In the genomic region with DNA sequence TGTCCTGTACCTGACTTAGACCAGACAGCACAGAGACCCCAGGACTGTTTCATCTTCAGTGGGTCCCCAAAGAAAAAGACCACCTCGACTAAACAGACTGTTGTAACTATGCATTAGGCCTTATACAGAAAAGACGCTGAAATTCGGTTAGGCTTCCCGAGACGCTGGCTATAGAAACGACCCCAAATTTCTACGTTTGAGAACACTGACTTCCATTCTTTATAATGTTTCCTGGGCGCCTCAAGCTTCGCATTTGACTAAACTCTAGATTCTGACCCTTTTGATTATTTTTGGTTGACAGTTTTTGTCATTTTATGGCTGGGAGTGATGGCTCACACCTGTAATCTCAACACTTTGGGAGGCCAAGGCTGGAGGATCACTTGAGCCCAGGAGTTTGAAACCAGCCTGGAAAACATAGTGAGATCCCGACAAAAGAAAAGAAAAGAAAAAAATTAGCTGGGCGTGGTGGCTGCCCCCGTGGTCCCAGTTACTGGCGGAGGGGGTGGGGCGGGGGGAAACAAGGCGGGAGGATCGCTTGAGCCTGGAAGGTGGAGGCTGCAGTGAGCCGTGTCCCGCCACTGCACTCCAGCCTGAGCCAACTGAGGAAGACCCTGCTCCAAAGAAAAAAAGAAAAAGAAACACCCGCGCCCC, we compare ENCODE assay signal across 8 cellular contexts. TPM values are rescaled to one million over a fixed set of nuclear protein-coding genes. Genes with fewer than 3 reads are reported as not detected.
DNase-seq lines count a peak whose midpoint lies in the region; ATAC-seq and TF ChIP-seq lines count a peak whose summit lies in the region.

No MANE protein-coding gene starts in this region.

- peaks cover 31% of the 10 kb centered on the region for H3K4me1 Mint-ChIP-seq in MCF 10A (ENCODE audit: insufficient read depth, unreplicated experiment)

- TF ChIP-seq CTCF in MCF 10A (IDR thresholded peaks at IDR 0.05; ENCODE audit: unreplicated experiment) (no peak), uterus (IDR thresholded peaks at IDR 0.05) (no peak)

- no peak overlapping the region for H2BK5ac ChIP-seq in mesenchymal stem cell (ENCODE audit: low read depth, low read length, poor library complexity, severe bottlenecking)

- H3K23ac ChIP-seq in mesenchymal stem cell (ENCODE audit: low read length in 2 of 2): no peak overlapping the region

- 48% methylated on average over 18 of the region's 20 CpGs for WGBS in mesenchymal stem cell

- no peaks in the 10 kb centered on the region for H3K9me3 Mint-ChIP-seq in MCF 10A (ENCODE audit: unreplicated experiment)

- peak overlapping the region; percentile 94 for H3K9ac ChIP-seq in mesenchymal stem cell (ENCODE audit: low read length)

- H3K4me3 ChIP-seq in mesenchymal stem cell (ENCODE audit: insufficient read depth in 1 of 2, low read depth in 1 of 2, low read length in 2 of 2) (peak overlapping the region; percentile 82 to 86), uterus (peak overlapping the region; percentile 58 to 75)

- no peak overlapping the region for H2AFZ ChIP-seq in mesenchymal stem cell (ENCODE audit: low read depth, low read length)

- no peaks in the 10 kb centered on the region for H3K27me3 ChIP-seq in mesenchymal stem cell (ENCODE audit: control insufficient read depth in 1 of 2, insufficient read depth in 1 of 2, low read length in 2 of 2)
- no peaks in the 10 kb centered on the region for H3K27me3 ChIP-seq in uterus

- H3K4me3 Mint-ChIP-seq in MCF 10A (ENCODE audit: unreplicated experiment): peak overlapping the region; percentile 86

- POLR2A ChIA-PET in MCF 10A (lab: Yijun Ruan, JAX): interaction anchor here (0.6 to 1.6 kb wide), 12 partner anchors 9 to 233 kb away, joined by 3 to 12 read pairs (median 3); no protein-coding TSS in a partner anchor

- no peaks in the 10 kb centered on the region for H3K9me3 ChIP-seq in mesenchymal stem cell (ENCODE audit: control insufficient read depth, low read length)
- no peaks in the 10 kb centered on the region for H3K9me3 ChIP-seq in uterus

- no peak for TF ChIP-seq POLR2A in uterus (IDR thresholded peaks at IDR 0.05)

- BruUV-seq in MCF 10A (replicated peaks; lab: Mats Ljungman, UMichigan): TSS peak; percentile 74

- peak overlapping the region; percentile 88 to 95 for H3K18ac ChIP-seq in mesenchymal stem cell (ENCODE audit: low read depth in 1 of 2, low read length in 2 of 2)

- H3K4me1 ChIP-seq in mesenchymal stem cell (ENCODE audit: control insufficient read depth, insufficient read depth, low read depth, low read length) (peaks cover 18% of the 10 kb centered on the region), uterus (peaks cover 0 to 9% of the 10 kb centered on the region in 2 donors)

- no peaks in the 10 kb centered on the region for H3K36me3 Mint-ChIP-seq in MCF 10A (ENCODE audit: insufficient read depth, unreplicated experiment)

- H3K4me2 ChIP-seq in mesenchymal stem cell (ENCODE audit: low read length, poor library complexity, severe bottlenecking): peak overlapping the region; percentile 93

- peak overlapping the region; percentile 97 for H4K8ac ChIP-seq in mesenchymal stem cell (ENCODE audit: low read length)

- H4K91ac ChIP-seq in mesenchymal stem cell (ENCODE audit: low read length): no peak overlapping the region

- intact Hi-C loops in Right ventricle myocardium superior (cut with DNase I) (no loop called here), Right ventricle myocardium inferior (cut with DNase I) (no loop called here), MCF 10A (cut with micrococcal nuclease) (no loop called here), uterus (cut with DNase I; ENCODE audit: low total_unique reads) (no loop called here)

- H2BK12ac ChIP-seq in mesenchymal stem cell (ENCODE audit: low read length in 2 of 2): no peak overlapping the region

- H3K14ac ChIP-seq in mesenchymal stem cell (ENCODE audit: low read length in 2 of 2): peak overlapping the region in 1 of 2 experiments; percentile 73

- CTCF ChIA-PET in MCF 10A (lab: Yijun Ruan, JAX): interaction anchor here (0.6 kb wide), 2 partner anchors 38 to 200 kb away, joined by 3 read pairs; no protein-coding TSS in a partner anchor

- peak overlapping the region; percentile 68 for H2AK5ac ChIP-seq in mesenchymal stem cell (ENCODE audit: low read length, severe bottlenecking)

- H2BK15ac ChIP-seq in mesenchymal stem cell (ENCODE audit: low read depth, poor library complexity, severe bottlenecking): no peak overlapping the region

- no peaks in the 10 kb centered on the region for H3K79me1 ChIP-seq in mesenchymal stem cell (replicated peaks; ENCODE audit: low read length, poor library complexity, severe bottlenecking)

- H3K27ac ChIP-seq in mesenchymal stem cell (ENCODE audit: low read length, poor library complexity, severe bottlenecking): peak overlapping the region; percentile 93
- peak overlapping the region; percentile 81 to 95 for H3K27ac ChIP-seq in uterus

- DNase-seq in Right ventricle myocardium superior (no peak), Right ventricle myocardium inferior (ENCODE audit: missing footprints) (no peak), MCF 10A (ENCODE audit: unreplicated experiment) (no peak), mesenchymal stem cell (no peak), uterus (peak in 1 of 2 donors; percentile 42), DMS53 treated with DMSO at 0.1 percent for 48 hours (lab: John Stamatoyannopoulos, UW; ENCODE audit: unreplicated experiment) (no peak), NCI-H1930 (lab: John Stamatoyannopoulos, UW) (no peak)

- no peak overlapping the region for H2BK120ac ChIP-seq in mesenchymal stem cell (ENCODE audit: low read depth, low read length)

- peak; percentile 1 for ATAC-seq in Right ventricle myocardium superior (ENCODE audit: poor library complexity)
- ATAC-seq in Right ventricle myocardium inferior: no peak
- ATAC-seq in GM21381 (IDR thresholded peaks at IDR 0.05; ENCODE audit: unreplicated experiment): no peak

- peak overlapping the region; percentile 87 for H3K27ac Mint-ChIP-seq in MCF 10A (ENCODE audit: low read depth, unreplicated experiment)

- H3K36me3 ChIP-seq in mesenchymal stem cell (ENCODE audit: control insufficient read depth in 1 of 2, insufficient read depth in 2 of 2, low read depth in 1 of 2, low read length in 2 of 2): no peaks in the 10 kb centered on the region
- no peaks in the 10 kb centered on the region for H3K36me3 ChIP-seq in uterus

- no peaks in the 10 kb centered on the region for H3K27me3 Mint-ChIP-seq in MCF 10A (ENCODE audit: insufficient read depth, unreplicated experiment)

- H3K4ac ChIP-seq in mesenchymal stem cell (ENCODE audit: low read depth in 1 of 2, low read length in 2 of 2): peak overlapping the region; percentile 83 to 95

RNA-seq across cellular contexts. Expression of gene TRAPPC10, which starts 0.9 kb away (rescaled TPM):
- total RNA-seq in Right ventricle myocardium superior (20.3 TPM), Right ventricle myocardium inferior (20.3 TPM), MCF 10A (2022) (33.0 and 39.3 TPM in 2 replicates), uterus (10 to 100 TPM in 3 of 4 donors, 1 to 10 TPM in 1; 3.8 to 45.2 (median 22.9) TPM)
- 17.2 TPM for polyA plus RNA-seq in mesenchymal stem cell (2013, experiment 1 of 2)
- polyA plus RNA-seq in mesenchymal stem cell (2013, experiment 2 of 2): 17.3 TPM
